In genomic region chr10:58743466-58744115, GRCh38 we compare ENCODE assay signal across 13 cellular contexts.
DNase-seq lines count a peak whose midpoint lies in the region; ATAC-seq and TF ChIP-seq lines count a peak whose summit lies in the region.
"Had no signal": no experiment of that assay in that cellular context is flagged by ENCODE, and none has a peak within 500 bp of the region (broad histone marks: within the 10 kb centered on the region; RNA-seq: fewer than 3 reads in every experiment).

No MANE protein-coding gene starts in this region.

- BruUV-seq in IMR-90 (replicated peaks; lab: Mats Ljungman, UMichigan) (no TSS peak), mammary epithelial cell (replicated peaks; lab: Mats Ljungman, UMichigan) (no TSS peak)

- H3K23ac ChIP-seq in IMR-90 (ENCODE audit: low read depth, low read length), result no peak overlapping the region
- H3K23ac ChIP-seq in mesenchymal stem cell (ENCODE audit: low read length in 2 of 2), result no peak overlapping the region

- DNase-seq in AG04449 (ENCODE audit: low read depth, low spot score) (peak; percentile 59), IMR-90 (peak; percentile 85), mesenchymal stem cell (peak; percentile 7), mammary epithelial cell (no peak), adrenal gland (no peak), GM19238 (ENCODE audit: insufficient read length, low spot score) (no peak)
- DNase-seq: activated CD8-positive, alpha-beta memory T cell treated with anti-CD3 and anti-CD28 coated beads for 24 hours; activated naive CD4-positive, alpha-beta T cell treated with Interleukin-2 at 50 U/mL for 16 hours; dermis blood vessel endothelial cell; left lung; NCI-H2171 treated with DMSO at 0.1 percent for 48 hours had no signal

- H3K4me1 Mint-ChIP-seq in brain, result peaks cover 26% of the 10 kb centered on the region

- H2BK15ac ChIP-seq in IMR-90 (ENCODE audit: low read depth, low read length) (no peak overlapping the region), mesenchymal stem cell (ENCODE audit: low read depth, poor library complexity, severe bottlenecking) (no peak overlapping the region)

- WGBS in IMR-90 (ENCODE audit: extremely low coverage in 2 of 2, insufficient read length in 1 of 2), 2 experiments, result no CpG with 5 or more reads among the region's 3 CpGs
- 100% methylated on average over 2 of the region's 3 CpGs for WGBS in mesenchymal stem cell
- 46% methylated on average over 3 of the region's 3 CpGs for WGBS in mammary epithelial cell (ENCODE audit: low coverage, missing lambda C conversion rate)
- 50 to 58% (median 54%) methylated on average over 3 of the region's 3 CpGs for WGBS in adrenal gland, 4 donors

- H3K9me3 Mint-ChIP-seq in brain, result peaks cover 0 to 4% (median 0%) of the 10 kb centered on the region in 5 experiments

- in situ Hi-C loops in IMR-90 (cut with MboI; ENCODE audit: low sequenced_read_pairs), result no loop called here
- in situ Hi-C loops in mammary epithelial cell (cut with MboI; ENCODE audit: low sequenced_read_pairs in 2 of 2), result no loop called here

- H2AFZ ChIP-seq in IMR-90 (replicated peaks; ENCODE audit: low read length, poor library complexity) (no peak overlapping the region), mesenchymal stem cell (ENCODE audit: low read depth, low read length) (no peak overlapping the region), mammary epithelial cell (ENCODE audit: low read depth, low read length) (no peak overlapping the region)

- no peaks in the 10 kb centered on the region for H3K27me3 ChIP-seq in IMR-90 (ENCODE audit: control insufficient read depth, insufficient read depth, low read length)
- H3K27me3 ChIP-seq in mesenchymal stem cell (ENCODE audit: control insufficient read depth in 1 of 2, insufficient read depth in 1 of 2, low read length in 2 of 2), result no peaks in the 10 kb centered on the region
- no peaks in the 10 kb centered on the region for H3K27me3 ChIP-seq in mammary epithelial cell (ENCODE audit: insufficient read depth, low read length)
- no peaks in the 10 kb centered on the region for H3K27me3 ChIP-seq in adrenal gland
- H3K27me3 ChIP-seq: left lung had no signal

- no peak overlapping the region for H2BK20ac ChIP-seq in IMR-90 (ENCODE audit: low read depth, low read length)

- H3K4me3 Mint-ChIP-seq in brain, result peak overlapping the region; percentile 32 to 73 (median 65)

- no peak overlapping the region for H4K5ac ChIP-seq in IMR-90 (ENCODE audit: low read depth, low read length)

- H3K4me2 ChIP-seq in IMR-90 (ENCODE audit: low read depth, low read length), result no peak overlapping the region
- no peak overlapping the region for H3K4me2 ChIP-seq in mesenchymal stem cell (ENCODE audit: low read length, poor library complexity, severe bottlenecking)
- H3K4me2 ChIP-seq in mammary epithelial cell (ENCODE audit: insufficient read depth, low read depth, low read length), result no peak overlapping the region

- H3K14ac ChIP-seq in IMR-90 (replicated peaks; ENCODE audit: low read depth, low read length), result no peak overlapping the region; the same call in 1 of the 2 replicates
- no peak overlapping the region for H3K14ac ChIP-seq in mesenchymal stem cell (ENCODE audit: low read length in 2 of 2)

- no peak overlapping the region for H2BK12ac ChIP-seq in mesenchymal stem cell (ENCODE audit: low read length in 2 of 2)

- no peak for TF ChIP-seq RAD21 in IMR-90 (IDR thresholded peaks at IDR 0.05; ENCODE audit: low read length)

- no peaks in the 10 kb centered on the region for H3K36me3 Mint-ChIP-seq in brain

- no peak for TF ChIP-seq POLR2A in IMR-90 (IDR thresholded peaks at IDR 0.05; ENCODE audit: low read depth, low read length)
- no peak for TF ChIP-seq POLR2A in adrenal gland (IDR thresholded peaks at IDR 0.05)

- peaks cover 2% of the 10 kb centered on the region for H3K9me1 ChIP-seq in IMR-90 (ENCODE audit: insufficient read depth, low read length)

- H3K27me3 Mint-ChIP-seq in brain, result no peaks in the 10 kb centered on the region

- peak overlapping the region; percentile 75 to 94 (median 84) for H3K27ac Mint-ChIP-seq in brain

- peaks cover 11% of the 10 kb centered on the region for H3K79me2 ChIP-seq in mammary epithelial cell (ENCODE audit: insufficient read depth, low read length)

- TF ChIP-seq CTCF in AG04449 (IDR thresholded peaks at IDR 0.05; ENCODE audit: insufficient read depth, low read length, missing control alignments) (no peak), IMR-90 (conservative IDR thresholded peaks at IDR 0.05; ENCODE audit: low read depth, low read length) (no peak), brain (conservative IDR thresholded peaks at IDR 0.05) (no peak), mammary epithelial cell (conservative IDR thresholded peaks at IDR 0.05 in 1 of 2, IDR thresholded peaks at IDR 0.05 in 1 of 2; ENCODE audit: extremely low read depth in 1 of 2, insufficient read depth in 1 of 2, low read depth in 1 of 2, low read length in 2 of 2) (no peak), adrenal gland (IDR thresholded peaks at IDR 0.05) (no peak)

- no peak overlapping the region for H3K27ac ChIP-seq in IMR-90 (ENCODE audit: insufficient read depth, low read length)
- H3K27ac ChIP-seq in mesenchymal stem cell (ENCODE audit: low read length, poor library complexity, severe bottlenecking), result no peak overlapping the region
- H3K27ac ChIP-seq in mammary epithelial cell (ENCODE audit: insufficient read depth, low read depth, low read length), result no peak overlapping the region
- no peak overlapping the region for H3K27ac ChIP-seq in adrenal gland

- no peak overlapping the region for H2BK5ac ChIP-seq in IMR-90 (ENCODE audit: low read depth, low read length, poor library complexity, severe bottlenecking)
- H2BK5ac ChIP-seq in mesenchymal stem cell (ENCODE audit: low read depth, low read length, poor library complexity, severe bottlenecking), result no peak overlapping the region

- H2BK120ac ChIP-seq in IMR-90 (ENCODE audit: low read depth, low read length) (no peak overlapping the region), mesenchymal stem cell (ENCODE audit: low read depth, low read length) (no peak overlapping the region)

- H3K4ac ChIP-seq in IMR-90 (ENCODE audit: low read depth, low read length) (no peak overlapping the region), mesenchymal stem cell (ENCODE audit: low read depth in 1 of 2, low read length in 2 of 2) (no peak overlapping the region)

- H3K9ac ChIP-seq in IMR-90 (ENCODE audit: low read depth, low read length), result no peak overlapping the region
- H3K9ac ChIP-seq in mesenchymal stem cell (ENCODE audit: low read length), result peak overlapping the region; percentile 7
- no peak overlapping the region for H3K9ac ChIP-seq in mammary epithelial cell (ENCODE audit: insufficient read depth, low read length)

- peaks cover 8% of the 10 kb centered on the region for H3K4me1 ChIP-seq in IMR-90 (ENCODE audit: control insufficient read depth, insufficient read depth, low read length)
- peaks cover 2% of the 10 kb centered on the region for H3K4me1 ChIP-seq in mesenchymal stem cell (ENCODE audit: control insufficient read depth, insufficient read depth, low read depth, low read length)
- H3K4me1 ChIP-seq in mammary epithelial cell (ENCODE audit: insufficient read depth, low read length), result no peaks in the 10 kb centered on the region
- no peaks in the 10 kb centered on the region for H3K4me1 ChIP-seq in adrenal gland (replicated peaks in 1 of 2)
- H3K4me1 ChIP-seq: left lung had no signal

- H4K8ac ChIP-seq in IMR-90 (ENCODE audit: low read depth in 2 of 2, low read length in 2 of 2) (no peak overlapping the region), mesenchymal stem cell (ENCODE audit: low read length) (no peak overlapping the region)

- H3K79me1 ChIP-seq in IMR-90 (ENCODE audit: low read depth in 1 of 2, low read length in 2 of 2) (peaks cover 25 to 36% of the 10 kb centered on the region in 2 experiments; a peak in 3 of 4 replicates), mesenchymal stem cell (replicated peaks; ENCODE audit: low read length, poor library complexity, severe bottlenecking) (peaks cover 6% of the 10 kb centered on the region)

- no peak overlapping the region for H3K56ac ChIP-seq in IMR-90 (ENCODE audit: extremely low read depth, insufficient read depth, low read length)

- intact Hi-C loops in IMR-90 (cut with micrococcal nuclease) (no loop called here), mammary epithelial cell (cut with micrococcal nuclease) (no loop called here), adrenal gland (cut with DNase I) (no loop called here)

- CTCF ChIA-PET in AG04449 (lab: Yijun Ruan, JAX), result interaction anchor here (0.8 to 2.2 kb wide), 4 partner anchors 8 to 212 kb away, joined by 3 to 10 read pairs (median 4); no protein-coding TSS in a partner anchor
- CTCF ChIA-PET in IMR-90 (lab: Yijun Ruan, JAX), result interaction anchor here (0.6 to 1.0 kb wide), 3 partner anchors 29 to 331 kb away, joined by 3 to 4 read pairs (median 4); no protein-coding TSS in a partner anchor
- CTCF ChIA-PET in mammary epithelial cell (lab: Charles Lee; ENCODE audit: low non-redundant PET), result no interaction called here

- no peaks in the 10 kb centered on the region; the same call in none of the 2 replicates for H4K20me1 ChIP-seq in IMR-90 (ENCODE audit: insufficient read depth, low read length)
- no peaks in the 10 kb centered on the region for H4K20me1 ChIP-seq in mammary epithelial cell (ENCODE audit: insufficient read depth, low read length)

- dilution Hi-C loops in IMR-90 (cut with HindIII; ENCODE audit: low sequenced_read_pairs, unreplicated experiment), result no loop called here
- dilution Hi-C loops in mammary epithelial cell (cut with HindIII; ENCODE audit: low sequenced_read_pairs), result no loop called here

- ATAC-seq in IMR-90 (ENCODE audit: low read depth) (peak; percentile 68), HG02840 (IDR thresholded peaks at IDR 0.05; ENCODE audit: low FRiP score, unreplicated experiment) (no peak)
- ATAC-seq: left lung had no signal

- H4K91ac ChIP-seq in IMR-90 (ENCODE audit: insufficient read depth, low read depth, low read length) (no peak overlapping the region), mesenchymal stem cell (ENCODE audit: low read length) (no peak overlapping the region)

- no peak overlapping the region for H2AK5ac ChIP-seq in IMR-90 (ENCODE audit: low read depth, low read length)
- H2AK5ac ChIP-seq in mesenchymal stem cell (ENCODE audit: low read length, severe bottlenecking), result no peak overlapping the region

- peaks cover 2% of the 10 kb centered on the region; the same call in 1 of the 2 replicates for H3K36me3 ChIP-seq in IMR-90 (ENCODE audit: control insufficient read depth, insufficient read depth, low read length)
- peaks cover 0 to 3% of the 10 kb centered on the region in 2 experiments for H3K36me3 ChIP-seq in mesenchymal stem cell (ENCODE audit: control insufficient read depth in 1 of 2, insufficient read depth in 2 of 2, low read depth in 1 of 2, low read length in 2 of 2)
- H3K36me3 ChIP-seq in mammary epithelial cell (ENCODE audit: insufficient read depth, low read length), result no peaks in the 10 kb centered on the region
- no peaks in the 10 kb centered on the region for H3K36me3 ChIP-seq in adrenal gland (replicated peaks in 1 of 2)
- H3K36me3 ChIP-seq: left lung had no signal

- H2AK9ac ChIP-seq in IMR-90 (replicated peaks; ENCODE audit: low read depth, low read length, poor library complexity), result no peak overlapping the region

- H3K4me3 ChIP-seq in AG04449 (ENCODE audit: low read depth, low read length), result no peak overlapping the region
- H3K4me3 ChIP-seq in IMR-90 (ENCODE audit: insufficient read depth, low read depth, low read length), result no peak overlapping the region
- no peak overlapping the region for H3K4me3 ChIP-seq in mesenchymal stem cell (ENCODE audit: insufficient read depth in 1 of 2, low read depth in 1 of 2, low read length in 2 of 2)
- no peak overlapping the region for H3K4me3 ChIP-seq in mammary epithelial cell (replicated peaks in 1 of 3; ENCODE audit: insufficient read depth in 1 of 3, low read depth in 2 of 3, low read length in 3 of 3)
- H3K4me3 ChIP-seq in adrenal gland, result no peak overlapping the region
- H3K4me3 ChIP-seq: left lung had no signal

- H3K9me3 ChIP-seq in IMR-90 (ENCODE audit: control insufficient read depth, insufficient read depth, low read length) (no peaks in the 10 kb centered on the region), mesenchymal stem cell (ENCODE audit: control insufficient read depth, low read length) (no peaks in the 10 kb centered on the region), mammary epithelial cell (replicated peaks; ENCODE audit: insufficient read depth, low read length) (no peaks in the 10 kb centered on the region), adrenal gland (replicated peaks in 1 of 3) (no peaks in the 10 kb centered on the region)
- H3K9me3 ChIP-seq: left lung had no signal

- POLR2A ChIA-PET in AG04449 (lab: Yijun Ruan, JAX), result no interaction called here
- POLR2A ChIA-PET in IMR-90 (lab: Charles Lee; ENCODE audit: unreplicated experiment), result no interaction called here

- H3K18ac ChIP-seq in IMR-90 (ENCODE audit: low read depth, low read length) (no peak overlapping the region), mesenchymal stem cell (ENCODE audit: low read depth in 1 of 2, low read length in 2 of 2) (no peak overlapping the region)

Comparison
In these comparisons a context has a peak if more than half of its experiments do, and no peak if none do; other contexts are left out.
1. DNase-seq: peak in AG04449 (single experiment), IMR-90 (single experiment) and mesenchymal stem cell (single experiment); none in mammary epithelial cell (single experiment), adrenal gland (0 of 7) and GM19238 (single experiment).